In the genomic region with DNA sequence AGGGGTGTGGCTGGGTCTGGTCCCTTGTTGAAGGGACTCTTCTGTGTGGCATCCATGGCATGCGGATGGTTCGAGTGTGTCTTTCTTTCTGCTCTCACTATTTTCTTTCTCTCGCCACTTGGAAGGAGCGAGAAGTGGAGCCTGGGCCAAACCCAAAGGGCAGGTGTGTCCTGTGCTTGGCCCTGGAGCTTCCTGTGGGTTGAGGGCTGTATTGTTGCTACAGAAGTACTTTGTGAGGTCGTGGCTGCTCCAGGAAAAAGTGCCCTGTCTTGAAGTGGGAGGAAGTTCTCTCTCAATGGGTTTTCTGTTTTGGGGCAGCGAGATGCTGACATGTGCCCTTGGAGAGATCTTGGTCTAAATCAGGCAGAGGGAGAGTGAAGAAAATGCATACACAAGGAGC, we compare ENCODE assay signal across 23 cellular contexts.
"Had no signal": no experiment of that assay in that cellular context is flagged by ENCODE, and none has a peak within 500 bp of the region (broad histone marks: within the 10 kb centered on the region; RNA-seq: fewer than 3 reads in every experiment).

No MANE protein-coding gene starts in this region.

- ATAC-seq: activated CD8-positive, alpha-beta T cell treated with anti-CD3 and anti-CD28 coated beads for 36 hours; T-helper 17 cell had no signal

- H3K36me3 Mint-ChIP-seq: activated naive CD8-positive, alpha-beta T cell treated with anti-CD3 and anti-CD28 coated beads, Interleukin-2, amount 10 ng/mL, durations not matched to agents 7 days and 5 days had no signal

- H3K27ac Mint-ChIP-seq: activated CD8-positive, alpha-beta T cell treated with anti-CD3 and anti-CD28 coated beads for 36 hours; activated naive CD8-positive, alpha-beta T cell treated with anti-CD3 and anti-CD28 coated beads, Interleukin-2, amount 10 ng/mL, durations not matched to agents 7 days and 5 days; T-helper 17 cell had no signal

- H3K9me3 Mint-ChIP-seq: activated CD8-positive, alpha-beta T cell treated with anti-CD3 and anti-CD28 coated beads for 36 hours had no signal

- H3K4me3 Mint-ChIP-seq: activated CD8-positive, alpha-beta T cell treated with anti-CD3 and anti-CD28 coated beads for 36 hours; activated naive CD8-positive, alpha-beta T cell treated with anti-CD3 and anti-CD28 coated beads, Interleukin-2, amount 10 ng/mL, durations not matched to agents 7 days and 5 days; T-helper 17 cell had no signal

- H3K4me1 Mint-ChIP-seq: activated naive CD8-positive, alpha-beta T cell treated with anti-CD3 and anti-CD28 coated beads, Interleukin-2, amount 10 ng/mL, durations not matched to agents 7 days and 5 days; T-helper 17 cell had no signal

- H3K27me3 Mint-ChIP-seq: activated CD8-positive, alpha-beta T cell treated with anti-CD3 and anti-CD28 coated beads for 36 hours; activated naive CD8-positive, alpha-beta T cell treated with anti-CD3 and anti-CD28 coated beads, Interleukin-2, amount 10 ng/mL, durations not matched to agents 7 days and 5 days; T-helper 17 cell had no signal

- DNase-seq: activated CD4-positive, alpha-beta T cell treated with anti-CD3 and anti-CD28 coated beads for 4 hours; activated CD8-positive, alpha-beta memory T cell treated with anti-CD3 and anti-CD28 coated beads, Interleukin-2, amount 50 U/mL, for 4 hours; activated CD8-positive, alpha-beta T cell treated with anti-CD3 and anti-CD28 coated beads for 36 hours; activated naive CD4-positive, alpha-beta T cell treated with anti-CD3 and anti-CD28 coated beads, Interleukin-2, amount 50 U/mL, for 16 hours; activated naive CD8-positive, alpha-beta T cell treated with anti-CD3 and anti-CD28 coated beads, Interleukin-2, amount 10 ng/mL, durations not matched to agents 7 days and 5 days; adrenal gland; anterior cingulate cortex; caudate nucleus; MG63; MV-4-11; NCI-H1092 treated with DMSO at 0.1 percent for 48 hours; NCI-H1417 treated with DMSO at 0.1 percent for 48 hours; NCI-H1694; NCI-H2029; NCI-H345; NCI-H510A; NCI-H526 treated with DMSO at 0.1 percent for 48 hours; NCI-H82; NK-92 treated with Interleukin-12 subunit alpha and Interleukin-12 subunit beta, amount 100 ng/mL, for 24 hours; Peyer's patch; SHP77; T-helper 17 cell; T-helper 9 cell had no signal
